In genomic region chr2:42079737-42080287, GRCh38 we compare ENCODE assay signal across 25 cellular contexts. TPM values are rescaled to one million over a fixed set of nuclear protein-coding genes. Genes with fewer than 3 reads are reported as not detected.
"Had no signal": no experiment of that assay in that cellular context is flagged by ENCODE, and none has a peak within 500 bp of the region (broad histone marks: within the 10 kb centered on the region; RNA-seq: fewer than 3 reads in every experiment).

No MANE protein-coding gene starts in this region.

- H3K4me2 ChIP-seq: hepatocyte had no signal

- H2AFZ ChIP-seq: hepatocyte had no signal

- DNase-seq: islet precursor cell; left ventricle myocardium inferior; mesendoderm; midbrain; mucosa of descending colon; naive thymus-derived CD4-positive, alpha-beta T cell; nucleus accumbens; pancreas; stimulated activated CD4-positive, alpha-beta T cell treated with anti-CD3 and anti-CD28 coated beads, Interleukin-12 subunit alpha, Interleukin-12 subunit beta, amount 100 ng/mL, for 4 hours; stimulated activated CD4-positive, alpha-beta T cell treated with anti-CD3 and anti-CD28 coated beads, Interleukin-15, amount 100 ng/mL, for 24 hours; stimulated activated CD4-positive, alpha-beta T cell treated with anti-CD3 and anti-CD28 coated beads, Interleukin-2, amount 100 ng/mL, for 24 hours; stimulated activated CD4-positive, alpha-beta T cell treated with anti-CD3 and anti-CD28 coated beads, Interleukin-4, amount 100 ng/mL, for 1 hour; stimulated activated naive B cell treated with anti-CD40 and anti-IgM and Interleukin-4, amounts not matched to agents 10 μg/mL and 1 μg/mL and 100 μg/mL, for 72 hours; tibial artery; trophoblast cell; upper lobe of right lung had no signal

- H3K4me3 ChIP-seq: hepatocyte, left ventricle myocardium inferior, lung, mucosa of descending colon, pancreas, right atrium auricular region, skin epidermis, suprapubic skin, thoracic aorta, tibial artery, upper lobe of right lung had no signal

- ATAC-seq: mucosa of descending colon; naive thymus-derived CD4-positive, alpha-beta T cell; natural killer cell treated with Interleukin-12 subunit alpha and Interleukin-12 subunit beta and Interleukin-15 and Interleukin-18, amount 100 ng/mL, for 72 hours; pancreas; sciatic nerve; stimulated activated naive B cell treated with anti-CD40 and anti-IgM and Interleukin-4, amounts not matched to agents 10 μg/mL and 1 μg/mL and 100 μg/mL, for 72 hours; upper lobe of right lung had no signal

- H3K9me3 ChIP-seq: left ventricle myocardium inferior, mucosa of descending colon, pancreas, right atrium auricular region, suprapubic skin, thoracic aorta, tibial artery, upper lobe of right lung had no signal

- H3K4me1 ChIP-seq: pancreas had no signal

- H3K79me2 ChIP-seq: hepatocyte had no signal

- FAIRE-seq: pancreas, urothelium cell line had no signal

- H3K27ac ChIP-seq: hepatocyte, left ventricle myocardium inferior, pancreas, right atrium auricular region, skin epidermis, suprapubic skin, thoracic aorta, tibial artery, upper lobe of right lung had no signal

- H3K27me3 ChIP-seq: hepatocyte, pancreas, right atrium auricular region, suprapubic skin, tibial artery, upper lobe of right lung had no signal

- H3K36me3 ChIP-seq: left ventricle myocardium inferior, pancreas, right atrium auricular region, suprapubic skin, thoracic aorta, tibial artery, upper lobe of right lung had no signal

RNA-seq across cellular contexts. Expression of gene PKDCC, which starts 32.0 kb away (rescaled TPM):
- total RNA-seq: naive thymus-derived CD4-positive, alpha-beta T cell; natural killer cell treated with Interleukin-12 subunit alpha and Interleukin-12 subunit beta and Interleukin-15 and Interleukin-18, amount 100 ng/mL, for 72 hours had no signal
- polyA plus RNA-seq: naive thymus-derived CD4-positive, alpha-beta T cell had no signal
